14 cellular contexts compared by ENCODE assay signal in the genomic region with DNA sequence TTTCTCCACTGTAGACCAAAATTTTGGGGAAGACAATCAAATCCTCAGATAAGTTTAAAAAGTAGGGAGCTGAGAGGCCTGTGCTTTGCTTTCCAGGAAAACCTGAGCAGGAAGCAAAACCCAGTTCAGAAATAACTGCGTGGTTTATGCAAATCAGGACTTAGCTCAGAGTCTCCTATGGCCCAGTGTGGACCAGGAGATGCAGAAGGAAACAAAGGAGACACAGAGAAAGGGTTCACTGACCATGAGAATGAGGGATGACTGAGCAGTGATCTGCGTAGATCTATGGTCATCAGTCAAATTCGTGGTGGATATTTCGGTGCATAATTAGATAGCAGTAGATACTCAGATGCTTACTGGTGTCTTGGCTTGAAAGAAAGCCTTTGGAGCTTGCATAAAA.
"Had no signal": no experiment of that assay in that cellular context is flagged by ENCODE, and none has a peak within 500 bp of the region (broad histone marks: within the 10 kb centered on the region; RNA-seq: fewer than 3 reads in every experiment).

No MANE protein-coding gene starts in this region.

- H3K4me1 Mint-ChIP-seq: activated naive CD8-positive, alpha-beta T cell treated with anti-CD3 and anti-CD28 coated beads, Interleukin-2, amount 50 U/mL, for 24 hours; naive B cell had no signal

- H3K27me3 ChIP-seq: ascending aorta, thyroid gland, vagina had no signal

- H3K27ac ChIP-seq: ascending aorta, lower lobe of right lung, parathyroid adenoma, thyroid gland, vagina had no signal

- H3K27me3 Mint-ChIP-seq: activated CD4-positive, alpha-beta memory T cell treated with anti-CD3 and anti-CD28 coated beads, Interleukin-2, amount 10 ng/mL, durations not matched to agents 7 days and 5 days; activated naive CD8-positive, alpha-beta T cell treated with anti-CD3 and anti-CD28 coated beads, Interleukin-2, amount 50 U/mL, for 24 hours had no signal

- H3K36me3 ChIP-seq: ascending aorta, lower lobe of right lung, thyroid gland, vagina had no signal

- ATAC-seq: activated naive CD8-positive, alpha-beta T cell treated with anti-CD3 and anti-CD28 coated beads, Interleukin-2, amount 50 U/mL, for 24 hours; lower lobe of right lung had no signal

- H3K9ac ChIP-seq: parathyroid adenoma had no signal

- H3K79me2 ChIP-seq: parathyroid adenoma had no signal

- H3K4me1 ChIP-seq: lower lobe of right lung, parathyroid adenoma, thyroid gland had no signal

- DNase-seq: activated CD4-positive, alpha-beta memory T cell treated with anti-CD3 and anti-CD28 coated beads, Interleukin-2, amount 10 ng/mL, durations not matched to agents 7 days and 5 days; activated CD4-positive, alpha-beta T cell treated with anti-CD3 and anti-CD28 coated beads for 1 hour; activated naive CD4-positive, alpha-beta T cell treated with Interleukin-2 at 50 U/mL for 16 hours; activated naive CD8-positive, alpha-beta T cell treated with anti-CD3 and anti-CD28 coated beads, Interleukin-2, amount 50 U/mL, for 24 hours; hippocampal formation; lower lobe of right lung; midbrain; naive B cell; retina; thyroid gland had no signal

- H3K9me3 Mint-ChIP-seq: activated naive CD8-positive, alpha-beta T cell treated with anti-CD3 and anti-CD28 coated beads, Interleukin-2, amount 50 U/mL, for 24 hours had no signal

- H3K4me3 Mint-ChIP-seq: activated CD4-positive, alpha-beta memory T cell treated with anti-CD3 and anti-CD28 coated beads, Interleukin-2, amount 10 ng/mL, durations not matched to agents 7 days and 5 days; activated naive CD8-positive, alpha-beta T cell treated with anti-CD3 and anti-CD28 coated beads, Interleukin-2, amount 50 U/mL, for 24 hours; naive B cell had no signal

- H3K4me3 ChIP-seq: ascending aorta, lower lobe of right lung, thyroid gland, vagina had no signal

- H2AFZ ChIP-seq: parathyroid adenoma had no signal

- H3K9me3 ChIP-seq: ascending aorta, lower lobe of right lung, thyroid gland, vagina had no signal

- H3K36me3 Mint-ChIP-seq: naive B cell had no signal

- FAIRE-seq: bronchial epithelial cell had no signal

- H3K27ac Mint-ChIP-seq: activated CD4-positive, alpha-beta memory T cell treated with anti-CD3 and anti-CD28 coated beads, Interleukin-2, amount 10 ng/mL, durations not matched to agents 7 days and 5 days; activated naive CD8-positive, alpha-beta T cell treated with anti-CD3 and anti-CD28 coated beads, Interleukin-2, amount 50 U/mL, for 24 hours; naive B cell had no signal
